8 cellular contexts compared by ENCODE assay signal in genomic region chr17:1643999-1644492, GRCh38. TPM values are rescaled to one million over a fixed set of nuclear protein-coding genes. Genes with fewer than 3 reads are reported as not detected.
DNase-seq lines count a peak whose midpoint lies in the region; ATAC-seq and TF ChIP-seq lines count a peak whose summit lies in the region.

No MANE protein-coding gene starts in this region.

- no peak overlapping the region for H3K4me3 ChIP-seq in AG10803 (ENCODE audit: low read length)
- peak overlapping the region; percentile 64; the same call in 1 of the 2 replicates for H3K4me3 ChIP-seq in HUES48 (ENCODE audit: low read depth, low read length)

- no peaks in the 10 kb centered on the region for H3K9me3 Mint-ChIP-seq in dendritic cell treated with granulocyte-macrophage colony-stimulating factor and Interleukin-4, amounts not matched to agents 40 ng/mL and 50 ng/mL, for 4 days
- H3K9me3 Mint-ChIP-seq in naive B cell: no peaks in the 10 kb centered on the region

- intact Hi-C loops in dendritic cell treated with granulocyte-macrophage colony-stimulating factor and Interleukin-4, amounts not matched to agents 40 ng/mL and 50 ng/mL, for 4 days (cut with micrococcal nuclease): no loop called here

- H3K36me3 Mint-ChIP-seq in dendritic cell treated with granulocyte-macrophage colony-stimulating factor and Interleukin-4, amounts not matched to agents 40 ng/mL and 50 ng/mL, for 4 days (ENCODE audit: low read depth): peaks cover 56% of the 10 kb centered on the region
- no peaks in the 10 kb centered on the region for H3K36me3 Mint-ChIP-seq in naive B cell

- no peak for ATAC-seq in naive B cell (ENCODE audit: low read depth in 2 of 2)
- ATAC-seq in GM18867 (IDR thresholded peaks at IDR 0.05; ENCODE audit: unreplicated experiment): no peak
- ATAC-seq in HG03280 (IDR thresholded peaks at IDR 0.05; ENCODE audit: unreplicated experiment): no peak

- peak overlapping the region; percentile 84 for H3K4me3 Mint-ChIP-seq in dendritic cell treated with granulocyte-macrophage colony-stimulating factor and Interleukin-4, amounts not matched to agents 40 ng/mL and 50 ng/mL, for 4 days
- peak overlapping the region; percentile 73 to 93 (median 88) for H3K4me3 Mint-ChIP-seq in naive B cell

- H3K4me1 ChIP-seq in HUES48 (ENCODE audit: control insufficient read depth, insufficient read depth, low read length): peaks cover 35% of the 10 kb centered on the region

- DNase-seq in AG10803 (ENCODE audit: low read depth): peak; percentile 6
- no peak for DNase-seq in naive B cell
- DNase-seq in NCI-H446 (lab: John Stamatoyannopoulos, UW): no peak
- no peak for DNase-seq in AML-193 (lab: John Stamatoyannopoulos, UW)

- H3K36me3 ChIP-seq in HUES48 (ENCODE audit: control insufficient read depth, insufficient read depth, low read length): no peaks in the 10 kb centered on the region

- H3K27ac Mint-ChIP-seq in dendritic cell treated with granulocyte-macrophage colony-stimulating factor and Interleukin-4, amounts not matched to agents 40 ng/mL and 50 ng/mL, for 4 days: peak overlapping the region; percentile 79
- peak overlapping the region; percentile 60 to 98 (median 94) for H3K27ac Mint-ChIP-seq in naive B cell

- TF ChIP-seq CTCF in AG10803 (conservative IDR thresholded peaks at IDR 0.05; ENCODE audit: low read length): no peak

- H3K27me3 ChIP-seq in HUES48 (ENCODE audit: control insufficient read depth, insufficient read depth, low read length): peaks cover 11% of the 10 kb centered on the region

- no peak overlapping the region for H3K9ac ChIP-seq in HUES48 (ENCODE audit: low read depth, low read length)

- H3K27me3 Mint-ChIP-seq in dendritic cell treated with granulocyte-macrophage colony-stimulating factor and Interleukin-4, amounts not matched to agents 40 ng/mL and 50 ng/mL, for 4 days: no peaks in the 10 kb centered on the region
- no peaks in the 10 kb centered on the region for H3K27me3 Mint-ChIP-seq in naive B cell

- H3K9me3 ChIP-seq in HUES48 (ENCODE audit: control insufficient read depth, insufficient read depth, low read length): no peaks in the 10 kb centered on the region

- H3K4me1 Mint-ChIP-seq in dendritic cell treated with granulocyte-macrophage colony-stimulating factor and Interleukin-4, amounts not matched to agents 40 ng/mL and 50 ng/mL, for 4 days (ENCODE audit: low read depth): peaks cover 58% of the 10 kb centered on the region
- H3K4me1 Mint-ChIP-seq in naive B cell: peaks cover 32 to 46% (median 33%) of the 10 kb centered on the region in 3 donors

- no peak overlapping the region for H3K27ac ChIP-seq in HUES48 (ENCODE audit: low read depth, low read length)

RNA-seq across cellular contexts. Expression of gene SCARF1, which starts 1.5 kb away (rescaled TPM):
- under 1 TPM in 2 of 6 donors, not detected in 4; 0.13 to 0.32 TPM for polyA plus RNA-seq in naive B cell (ENCODE audit: low read depth in 6 of 6)

RNA-seq across cellular contexts. Expression of gene RILP, which starts 5.6 kb away (rescaled TPM):
- 1 to 10 TPM in 4 of 6 donors, under 1 TPM in 1, not detected in 1; 0.97 to 1.9 (median 1.3) TPM for polyA plus RNA-seq in naive B cell (ENCODE audit: low read depth in 6 of 6)

RNA-seq across cellular contexts. Expression of gene SLC43A2, which starts 15.4 kb away (rescaled TPM):
- 10 to 100 TPM; 18.4 to 36.4 (median 29.1) TPM for polyA plus RNA-seq in naive B cell (ENCODE audit: low read depth in 6 of 6)

RNA-seq across cellular contexts. Expression of gene PRPF8, which starts 40.6 kb away (rescaled TPM):
- 100 to 1,000 TPM in 5 of 6 donors, 10 to 100 TPM in 1; 54.2 to 184 (median 139) TPM for polyA plus RNA-seq in naive B cell (ENCODE audit: low read depth in 6 of 6)
